19 cellular contexts compared by ENCODE assay signal in genomic region chr2:168941297-168941696, GRCh38.
"Had no signal": no experiment of that assay in that cellular context is flagged by ENCODE, and none has a peak within 500 bp of the region (broad histone marks: within the 10 kb centered on the region; RNA-seq: fewer than 3 reads in every experiment).

No MANE protein-coding gene starts in this region.

- ATAC-seq: naive thymus-derived CD4-positive, alpha-beta T cell; natural killer cell; psoas muscle; right cardiac atrium; sciatic nerve; stimulated activated effector memory CD8-positive, alpha-beta T cell treated with anti-CD3 and anti-CD28 coated beads, Interleukin-12 subunit alpha, Interleukin-12 subunit beta, amount 100 ng/mL, for 72 hours; stimulated activated naive B cell treated with anti-CD40 and anti-IgM and Interleukin-4, amounts not matched to agents 10 μg/mL and 1 μg/mL and 100 μg/mL, for 72 hours had no signal

- DNase-seq: naive thymus-derived CD4-positive, alpha-beta T cell; natural killer cell; occipital lobe; ovary; posterior cingulate gyrus; psoas muscle; right cardiac atrium; spleen; stimulated activated CD4-positive, alpha-beta T cell treated with anti-CD3 and anti-CD28 coated beads, Interleukin-12 subunit alpha, Interleukin-12 subunit beta, amount 100 ng/mL, for 4 hours; stimulated activated CD4-positive, alpha-beta T cell treated with anti-CD3 and anti-CD28 coated beads, Interleukin-1b, Interleukin-23, amount 100 ng/mL, for 48 hours; stimulated activated CD4-positive, alpha-beta T cell treated with anti-CD3 and anti-CD28 coated beads, Interleukin-4, amount 100 ng/mL, for 24 hours; stimulated activated naive B cell treated with anti-CD40 and anti-IgM and Interleukin-4, amounts not matched to agents 10 μg/mL and 1 μg/mL and 100 μg/mL, for 72 hours; stimulated activated naive CD4-positive, alpha-beta T cell treated with Interleukin-2 at 50 U/mL for 16 hours; stomach; thyroid gland; trophoblast cell; upper lobe of left lung had no signal
